In the genomic region with DNA sequence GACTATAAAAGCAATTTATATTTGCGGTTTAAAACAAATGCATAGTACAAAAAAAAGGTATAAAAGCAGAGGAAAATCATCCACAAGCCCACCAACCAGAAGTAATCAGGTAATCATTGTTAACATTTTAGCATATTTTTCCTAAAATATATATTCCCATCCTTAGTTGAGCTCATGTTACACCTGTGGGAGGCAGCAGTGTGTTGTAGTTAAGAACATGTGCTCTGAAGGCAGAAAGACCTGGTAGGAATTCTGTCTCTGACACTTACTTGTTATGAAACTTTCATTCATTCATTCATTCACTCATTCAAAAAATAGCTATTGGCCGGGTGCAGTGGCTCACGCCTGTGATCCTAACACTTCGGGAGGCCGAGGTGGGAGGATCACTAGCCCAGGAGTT, we compare ENCODE assay signal across 10 cellular contexts.
A peak's percentile ranks its signal among the peaks of the same experiment; 100 is the strongest.
DNase-seq lines count a peak whose midpoint lies in the region; TF ChIP-seq lines count a peak whose summit lies in the region.
"Had no signal": no experiment of that assay in that cellular context is flagged by ENCODE, and none has a peak within 500 bp of the region (broad histone marks: within the 10 kb centered on the region; RNA-seq: fewer than 3 reads in every experiment).

No MANE protein-coding gene starts in this region.

- no peak overlapping the region for H3K4me3 ChIP-seq in epithelial cell of esophagus (ENCODE audit: low read length)
- H3K4me3 ChIP-seq: BLaER1 treated with 17β-estradiol and CSF1 and Interleukin-3, amounts not matched to agents 10 nM and 100 nM had no signal

- DNase-seq in NCI-H1694 treated with DMSO at 0.1 percent for 48 hours (lab: John Stamatoyannopoulos, UW) (peak; percentile 7), NCI-H1694 (lab: John Stamatoyannopoulos, UW) (no peak), NCI-H82 (lab: John Stamatoyannopoulos, UW) (peak; percentile 54), epithelial cell of esophagus (ENCODE audit: low read depth) (peak; percentile 62), pons (ENCODE audit: low spot score) (peak; percentile 23), HK-2 (ENCODE audit: unreplicated experiment) (no peak), GM19238 (ENCODE audit: insufficient read length, low spot score) (no peak)
- no peak for DNase-seq in central memory CD4-positive, alpha-beta T cell
- DNase-seq: activated naive CD4-positive, alpha-beta T cell treated with Interleukin-2 at 50 U/mL for 16 hours had no signal

- peak; percentile 45 for TF ChIP-seq CTCF in epithelial cell of esophagus (IDR thresholded peaks at IDR 0.05; ENCODE audit: insufficient read depth, low read depth, low read length, missing control alignments)

Comparison
In these comparisons a context has a peak if more than half of its experiments do, and no peak if none do; other contexts are left out.
1. DNase-seq: peak in NCI-H1694 treated with DMSO at 0.1 percent for 48 hours (single experiment), NCI-H82 (single experiment), epithelial cell of esophagus (single experiment) and pons (single experiment); none in NCI-H1694 (single experiment), HK-2 (single experiment), GM19238 (single experiment) and central memory CD4-positive, alpha-beta T cell (single experiment).